ENCODE assay signal across 8 cellular contexts in genomic region chr1:88877382-88877825, GRCh38. TPM values are rescaled to one million over a fixed set of nuclear protein-coding genes. Genes with fewer than 3 reads are reported as not detected.
DNase-seq lines count a peak whose midpoint lies in the region; ATAC-seq and TF ChIP-seq lines count a peak whose summit lies in the region.

No MANE protein-coding gene starts in this region.

- DNase-seq in DMS53 (lab: John Stamatoyannopoulos, UW) (peak; percentile 63), HT1080 (ENCODE audit: low read depth) (peak; percentile 39), T-helper 17 cell (no peak), glutamatergic neuron (no peak), cerebellar nuclear complex (lab: John Stamatoyannopoulos, UW) (no peak), 8988T (no peak)
- no peak for DNase-seq in stimulated activated effector memory CD8-positive, alpha-beta T cell treated with anti-CD3 and anti-CD28 coated beads, Interleukin-12 subunit alpha, Interleukin-12 subunit beta, amount 100 ng/mL, for 72 hours (ENCODE audit: low spot score in 2 of 2)
- DNase-seq in activated CD4-positive, alpha-beta T cell treated with anti-CD3 and anti-CD28 coated beads for 48 hours, result no peak

- H3K9me3 Mint-ChIP-seq in glutamatergic neuron (ENCODE audit: unreplicated experiment), result no peaks in the 10 kb centered on the region
- no peaks in the 10 kb centered on the region for H3K9me3 Mint-ChIP-seq in stimulated activated effector memory CD8-positive, alpha-beta T cell treated with anti-CD3 and anti-CD28 coated beads, Interleukin-12 subunit alpha, Interleukin-12 subunit beta, amount 100 ng/mL, for 72 hours

- TF ChIP-seq CTCF in glutamatergic neuron (IDR thresholded peaks at IDR 0.05; ENCODE audit: partially characterized antibody, unreplicated experiment), result peak; percentile 80

- H3K27ac Mint-ChIP-seq in T-helper 17 cell (no peak overlapping the region), glutamatergic neuron (ENCODE audit: unreplicated experiment) (no peak overlapping the region)
- peak overlapping the region; percentile 17 for H3K27ac Mint-ChIP-seq in stimulated activated effector memory CD8-positive, alpha-beta T cell treated with anti-CD3 and anti-CD28 coated beads, Interleukin-12 subunit alpha, Interleukin-12 subunit beta, amount 100 ng/mL, for 72 hours

- ATAC-seq in T-helper 17 cell, result peak; percentile 40
- no peak for ATAC-seq in stimulated activated effector memory CD8-positive, alpha-beta T cell treated with anti-CD3 and anti-CD28 coated beads, Interleukin-12 subunit alpha, Interleukin-12 subunit beta, amount 100 ng/mL, for 72 hours

- H3K36me3 Mint-ChIP-seq in T-helper 17 cell (ENCODE audit: low read depth) (peaks cover 3% of the 10 kb centered on the region), glutamatergic neuron (ENCODE audit: unreplicated experiment) (no peaks in the 10 kb centered on the region)
- H3K36me3 Mint-ChIP-seq in stimulated activated effector memory CD8-positive, alpha-beta T cell treated with anti-CD3 and anti-CD28 coated beads, Interleukin-12 subunit alpha, Interleukin-12 subunit beta, amount 100 ng/mL, for 72 hours, result peaks cover 78% of the 10 kb centered on the region

- peaks cover 31% of the 10 kb centered on the region for H3K4me1 Mint-ChIP-seq in T-helper 17 cell
- H3K4me1 Mint-ChIP-seq in glutamatergic neuron (ENCODE audit: low read depth, unreplicated experiment), result no peaks in the 10 kb centered on the region
- peaks cover 27% of the 10 kb centered on the region for H3K4me1 Mint-ChIP-seq in stimulated activated effector memory CD8-positive, alpha-beta T cell treated with anti-CD3 and anti-CD28 coated beads, Interleukin-12 subunit alpha, Interleukin-12 subunit beta, amount 100 ng/mL, for 72 hours

- H3K27me3 Mint-ChIP-seq in T-helper 17 cell (no peaks in the 10 kb centered on the region), glutamatergic neuron (ENCODE audit: unreplicated experiment) (no peaks in the 10 kb centered on the region)

- no peaks in the 10 kb centered on the region for H3K9me3 ChIP-seq in T-helper 17 cell (ENCODE audit: control insufficient read depth, low read length, poor library complexity, severe bottlenecking)

- no peak overlapping the region for H3K4me3 Mint-ChIP-seq in T-helper 17 cell
- H3K4me3 Mint-ChIP-seq in glutamatergic neuron (ENCODE audit: unreplicated experiment), result no peak overlapping the region
- H3K4me3 Mint-ChIP-seq in stimulated activated effector memory CD8-positive, alpha-beta T cell treated with anti-CD3 and anti-CD28 coated beads, Interleukin-12 subunit alpha, Interleukin-12 subunit beta, amount 100 ng/mL, for 72 hours, result no peak overlapping the region

RNA-seq across cellular contexts. Expression of gene GTF2B, which starts 14.0 kb away (rescaled TPM):
- total RNA-seq in HT1080 (2014; rRNA removed; shearing (Covaris generic)), result 52.9 and 58.4 TPM in 2 replicates
- polyA plus RNA-seq in HT1080 (2015; cell fraction: cytosol; rRNA removed), result 36.3 and 39.4 TPM in 2 replicates
- polyA plus RNA-seq in HT1080 (2015; cell fraction: nucleus; rRNA removed), result 42.5 and 55.4 TPM in 2 replicates
- total RNA-seq in T-helper 17 cell (10 to 100 TPM; 62.9 to 69.4 TPM), glutamatergic neuron (ENCODE audit: unreplicated experiment) (27.1 TPM)

Comparison
In these comparisons a context has a peak if more than half of its experiments do, and no peak if none do; other contexts are left out.
1. DNase-seq: peak in DMS53 (single experiment) and HT1080 (single experiment); none in T-helper 17 cell (0 of 3), glutamatergic neuron (single experiment), stimulated activated effector memory CD8-positive, alpha-beta T cell treated with anti-CD3 and anti-CD28 coated beads, Interleukin-12 subunit alpha, Interleukin-12 subunit beta, amount 100 ng/mL, for 72 hours (0 of 2), cerebellar nuclear complex (0 of 2), 8988T (single experiment) and activated CD4-positive, alpha-beta T cell treated with anti-CD3 and anti-CD28 coated beads for 48 hours (single experiment).